In genomic region chr15:57297163-57297593, GRCh38 we compare ENCODE assay signal across 16 cellular contexts.
DNase-seq lines count a peak whose midpoint lies in the region; ATAC-seq and TF ChIP-seq lines count a peak whose summit lies in the region.
"Had no signal": no experiment of that assay in that cellular context is flagged by ENCODE, and none has a peak within 500 bp of the region (broad histone marks: within the 10 kb centered on the region; RNA-seq: fewer than 3 reads in every experiment).

No MANE protein-coding gene starts in this region.

- H3K9me3 ChIP-seq in T-helper 17 cell (ENCODE audit: control insufficient read depth, low read length, poor library complexity, severe bottlenecking): no peaks in the 10 kb centered on the region

- DNase-seq in NCI-H2029 (lab: John Stamatoyannopoulos, UW) (peak; percentile 73), NCI-H2029 treated with DMSO at 0.1 percent for 48 hours (lab: John Stamatoyannopoulos, UW) (no peak), NCI-H1105 treated with DMSO at 0.1 percent for 48 hours (lab: John Stamatoyannopoulos, UW) (peak; percentile 99), activated B cell treated with CpG ODN at 0.5 μM for 24 hours (no peak), neural crest cell (ENCODE audit: low read depth, low spot score) (no peak), glutamatergic neuron (no peak), T-helper 17 cell (no peak)
- DNase-seq: activated CD4-positive, alpha-beta T cell treated with anti-CD3 and anti-CD28 coated beads, Interleukin-2, amount 50 U/mL, for 4 hours; dorsolateral prefrontal cortex; GM23248; NCI-H524 treated with DMSO at 0.1 percent for 48 hours; nucleus accumbens; stimulated activated naive CD4-positive, alpha-beta T cell had no signal

- H3K27me3 Mint-ChIP-seq in activated B cell treated with CpG ODN at 0.5 μM for 24 hours: no peaks in the 10 kb centered on the region
- H3K27me3 Mint-ChIP-seq in neural crest cell (ENCODE audit: low read depth): no peaks in the 10 kb centered on the region
- H3K27me3 Mint-ChIP-seq in glutamatergic neuron (ENCODE audit: unreplicated experiment): peaks cover under 1% of the 10 kb centered on the region
- H3K27me3 Mint-ChIP-seq in T-helper 17 cell: no peaks in the 10 kb centered on the region
- H3K27me3 Mint-ChIP-seq: activated T-helper 17 cell treated with anti-CD3 and anti-CD28 coated beads, Interleukin-2, amount 50 U/mL, for 72 hours had no signal

- H3K9me3 Mint-ChIP-seq in activated B cell treated with CpG ODN at 0.5 μM for 24 hours (no peaks in the 10 kb centered on the region), neural crest cell (peaks cover 4% of the 10 kb centered on the region), glutamatergic neuron (ENCODE audit: unreplicated experiment) (peaks cover 3% of the 10 kb centered on the region)
- H3K9me3 Mint-ChIP-seq: activated T-helper 17 cell treated with anti-CD3 and anti-CD28 coated beads, Interleukin-2, amount 50 U/mL, for 72 hours; T-helper 2 cell treated with Interferon-gamma antibody and Interleukin-4, amounts not matched to agents 5 μg/mL and 100 μg/mL, for 36 hours had no signal

- H3K27ac Mint-ChIP-seq in activated B cell treated with CpG ODN at 0.5 μM for 24 hours (peak overlapping the region; percentile 99), neural crest cell (ENCODE audit: unreplicated experiment) (no peak overlapping the region), glutamatergic neuron (ENCODE audit: unreplicated experiment) (no peak overlapping the region), T-helper 17 cell (no peak overlapping the region)
- H3K27ac Mint-ChIP-seq: activated T-helper 17 cell treated with anti-CD3 and anti-CD28 coated beads, Interleukin-2, amount 50 U/mL, for 72 hours; T-helper 2 cell treated with Interferon-gamma antibody and Interleukin-4, amounts not matched to agents 5 μg/mL and 100 μg/mL, for 36 hours had no signal

- peaks cover 22% of the 10 kb centered on the region for H3K36me3 Mint-ChIP-seq in activated B cell treated with CpG ODN at 0.5 μM for 24 hours (ENCODE audit: low read depth)
- H3K36me3 Mint-ChIP-seq in neural crest cell (ENCODE audit: low read depth): peaks cover 17% of the 10 kb centered on the region
- no peaks in the 10 kb centered on the region for H3K36me3 Mint-ChIP-seq in glutamatergic neuron (ENCODE audit: unreplicated experiment)
- no peaks in the 10 kb centered on the region for H3K36me3 Mint-ChIP-seq in T-helper 17 cell (ENCODE audit: low read depth)

- intact Hi-C loops in activated B cell treated with CpG ODN at 0.5 μM for 24 hours (cut with micrococcal nuclease): no loop called here

- POLR2A ChIA-PET in activated B cell treated with CpG ODN at 0.5 μM for 24 hours (lab: Charles Lee): interaction anchor here (1.7 to 14.0 kb wide), 2 partner anchors 8 to 12 kb away, joined by 4 to 387 read pairs; no protein-coding TSS in a partner anchor

- peaks cover 48% of the 10 kb centered on the region for H3K4me1 Mint-ChIP-seq in activated B cell treated with CpG ODN at 0.5 μM for 24 hours
- peaks cover 20% of the 10 kb centered on the region for H3K4me1 Mint-ChIP-seq in neural crest cell
- H3K4me1 Mint-ChIP-seq in glutamatergic neuron (ENCODE audit: low read depth, unreplicated experiment): peaks cover 6% of the 10 kb centered on the region
- peaks cover 9% of the 10 kb centered on the region for H3K4me1 Mint-ChIP-seq in T-helper 17 cell
- H3K4me1 Mint-ChIP-seq: activated T-helper 17 cell treated with anti-CD3 and anti-CD28 coated beads, Interleukin-2, amount 50 U/mL, for 72 hours had no signal

- H3K4me3 Mint-ChIP-seq in activated B cell treated with CpG ODN at 0.5 μM for 24 hours (peak overlapping the region; percentile 24), neural crest cell (peak overlapping the region; percentile 8), glutamatergic neuron (ENCODE audit: unreplicated experiment) (no peak overlapping the region), T-helper 17 cell (no peak overlapping the region)
- H3K4me3 Mint-ChIP-seq: activated T-helper 17 cell treated with anti-CD3 and anti-CD28 coated beads, Interleukin-2, amount 50 U/mL, for 72 hours; T-helper 2 cell treated with Interferon-gamma antibody and Interleukin-4, amounts not matched to agents 5 μg/mL and 100 μg/mL, for 36 hours had no signal

- TF ChIP-seq CTCF in activated B cell treated with CpG ODN at 0.5 μM for 24 hours (IDR thresholded peaks at IDR 0.05): no peak
- no peak for TF ChIP-seq CTCF in neural crest cell (conservative IDR thresholded peaks at IDR 0.05)
- no peak for TF ChIP-seq CTCF in glutamatergic neuron (IDR thresholded peaks at IDR 0.05; ENCODE audit: partially characterized antibody, unreplicated experiment)

- ATAC-seq in activated B cell treated with CpG ODN at 0.5 μM for 24 hours (ENCODE audit: low read depth) (no peak), GM21360 (IDR thresholded peaks at IDR 0.05; ENCODE audit: unreplicated experiment) (no peak), T-helper 17 cell (no peak)
- ATAC-seq: activated T-helper 17 cell treated with anti-CD3 and anti-CD28 coated beads, Interleukin-2, amount 50 U/mL, for 72 hours had no signal

- CTCF ChIA-PET in activated B cell treated with CpG ODN at 0.5 μM for 24 hours (lab: Charles Lee): interaction anchor here (1.4 kb wide), 2 partner anchors 151 to 806 kb away, joined by 4 read pairs; no protein-coding TSS in a partner anchor

Comparison
In these comparisons a context has a peak if more than half of its experiments do, and no peak if none do; other contexts are left out.
1. DNase-seq: peak in NCI-H2029 (single experiment) and NCI-H1105 treated with DMSO at 0.1 percent for 48 hours (single experiment); none in NCI-H2029 treated with DMSO at 0.1 percent for 48 hours (single experiment), activated B cell treated with CpG ODN at 0.5 μM for 24 hours (single experiment), neural crest cell (single experiment), glutamatergic neuron (single experiment) and T-helper 17 cell (0 of 3).
2. H3K4me3 Mint-ChIP-seq: peak in activated B cell treated with CpG ODN at 0.5 μM for 24 hours (single experiment) and neural crest cell (single experiment); none in glutamatergic neuron (single experiment) and T-helper 17 cell (single experiment).